Comparison of ENCODE assay signal across 20 cellular contexts in the genomic region with DNA sequence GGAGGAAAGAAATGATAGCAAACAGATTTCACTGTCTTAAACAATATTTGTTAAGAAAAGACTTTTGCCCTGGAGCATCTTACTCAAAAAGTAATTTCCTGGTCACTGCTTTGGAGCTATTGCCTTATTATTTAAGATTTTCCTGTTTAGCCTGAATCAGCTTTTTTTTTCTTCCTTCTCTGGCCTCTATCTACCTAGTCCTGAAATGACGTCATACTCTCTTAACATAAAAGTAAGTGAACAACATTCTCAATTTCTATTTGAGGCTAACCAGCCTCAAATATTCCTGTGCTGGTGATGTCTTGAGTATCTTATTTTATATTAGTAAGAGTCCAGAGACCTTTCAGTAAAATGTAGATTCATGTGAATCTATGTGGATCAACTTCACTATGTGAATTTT.
DNase-seq lines count a peak whose midpoint lies in the region; ATAC-seq, FAIRE-seq and TF ChIP-seq lines count a peak whose summit lies in the region.
"Had no signal": no experiment of that assay in that cellular context is flagged by ENCODE, and none has a peak within 500 bp of the region (broad histone marks: within the 10 kb centered on the region; RNA-seq: fewer than 3 reads in every experiment).

No MANE protein-coding gene starts in this region.

- no peak overlapping the region for H3K9ac ChIP-seq in PC-3 (ENCODE audit: low read length)
- no peak overlapping the region for H3K9ac ChIP-seq in colonic mucosa (ENCODE audit: low read depth in 2 of 2, low read length in 2 of 2)

- ATAC-seq in A549 (no peak), PC-3 (no peak)

- H3K27ac ChIP-seq in A549: no peak overlapping the region
- H3K27ac ChIP-seq in HEK293 (ENCODE audit: extremely low read depth, low read depth, low read length): no peak overlapping the region
- H3K27ac ChIP-seq in PC-3 (ENCODE audit: low read length): no peak overlapping the region
- H3K27ac ChIP-seq in colonic mucosa: no peak overlapping the region

- no peaks in the 10 kb centered on the region for H4K20me1 ChIP-seq in PC-3 (ENCODE audit: low read length)

- WGBS in A549 (ENCODE audit: missing lambda C conversion rate): 88% methylated on average over 1 of the region's 1 CpG

- CTCF ChIA-PET in A549 (lab: Yijun Ruan, JAX): no interaction called here
- CTCF ChIA-PET in HEK293 (lab: Yijun Ruan, JAX): no interaction called here
- CTCF ChIA-PET in PC-3 (lab: Charles Lee): no interaction called here

- no peaks in the 10 kb centered on the region for H3K9me2 ChIP-seq in PC-3 (replicated peaks; ENCODE audit: low read length)

- no peaks in the 10 kb centered on the region for H3K27me3 ChIP-seq in PC-3 (ENCODE audit: low read length)
- no peaks in the 10 kb centered on the region for H3K27me3 ChIP-seq in bronchial epithelial cell (ENCODE audit: control insufficient read depth, insufficient read depth, low read length)
- H3K27me3 ChIP-seq in colonic mucosa: no peaks in the 10 kb centered on the region

- no peak for DNase-seq in A549 (ENCODE audit: low read depth in 1 of 2, low spot score in 1 of 2)
- peak; percentile 7 for DNase-seq in PC-3
- peak; percentile 27 for DNase-seq in bronchial epithelial cell (ENCODE audit: low read depth)
- DNase-seq in colonic mucosa: no peak
- no peak for DNase-seq in NCI-H2227 (lab: John Stamatoyannopoulos, UW; ENCODE audit: unreplicated experiment)
- DNase-seq in NCI-H1417 (lab: John Stamatoyannopoulos, UW): no peak
- DNase-seq in GM19238 (ENCODE audit: insufficient read length, low spot score): no peak
- DNase-seq: 8988T; Calu3; CD4-positive, alpha-beta memory T cell; COR-L47; DMS53; DMS79 treated with DMSO at 0.1 percent for 48 hours; GF-D8; GOT3 had no signal

- TF ChIP-seq EP300 in A549 (IDR thresholded peaks at IDR 0.05): no peak

- no peak for TF ChIP-seq POLR2A in A549 (IDR thresholded peaks at IDR 0.05; ENCODE audit: low read length)

- no peaks in the 10 kb centered on the region for H3F3A ChIP-seq in PC-3 (ENCODE audit: low read length, unreplicated experiment)

- POLR2A ChIA-PET in A549 (lab: Yijun Ruan, JAX): no interaction called here
- POLR2A ChIA-PET in HEK293 (lab: Yijun Ruan, JAX): no interaction called here
- POLR2A ChIA-PET in PC-3 (lab: Charles Lee; ENCODE audit: unreplicated experiment): no interaction called here

- H3K79me2 ChIP-seq in PC-3 (ENCODE audit: low read length): no peaks in the 10 kb centered on the region

- no peak for TF ChIP-seq CTCF in A549 (IDR thresholded peaks at IDR 0.05)
- no peak for TF ChIP-seq CTCF in HEK293 (tag by site-specific recombination; IDR thresholded peaks at IDR 0.05)
- no peak for TF ChIP-seq CTCF in PC-3 (conservative IDR thresholded peaks at IDR 0.05; ENCODE audit: low read depth, low read length)
- TF ChIP-seq CTCF in bronchial epithelial cell (IDR thresholded peaks at IDR 0.05; ENCODE audit: insufficient read depth, low read length, severe bottlenecking): no peak
- TF ChIP-seq CTCF in colonic mucosa (IDR thresholded peaks at IDR 0.05): no peak

- H3K36me3 ChIP-seq in HEK293 (ENCODE audit: control insufficient read depth in 2 of 2, insufficient read depth in 1 of 2, low read length in 2 of 2): no peaks in the 10 kb centered on the region
- H3K36me3 ChIP-seq in PC-3 (ENCODE audit: low read depth, low read length): no peaks in the 10 kb centered on the region
- H3K36me3 ChIP-seq in bronchial epithelial cell (ENCODE audit: control insufficient read depth, insufficient read depth, low read length): no peaks in the 10 kb centered on the region
- no peaks in the 10 kb centered on the region for H3K36me3 ChIP-seq in colonic mucosa
- H3K36me3 ChIP-seq: HAP-1 had no signal

- intact Hi-C loops in PC-3 (cut with micrococcal nuclease) (no loop called here), colonic mucosa (cut with DNase I) (no loop called here)

- TF ChIP-seq RAD21 in A549 (conservative IDR thresholded peaks at IDR 0.05 in 1 of 2, IDR thresholded peaks at IDR 0.05 in 1 of 2): no peak

- FAIRE-seq in A549 (lab: Jason Lieb, UNC) (no peak), bronchial epithelial cell (lab: Jason Lieb, UNC) (no peak)
- FAIRE-seq: GM12892, GM19239, H54 had no signal

- no TSS peak for BruUV-seq in PC-3 (replicated peaks; lab: Mats Ljungman, UMichigan)

- no peak overlapping the region for H2AFZ ChIP-seq in PC-3 (ENCODE audit: low read length)

- H3K9me3 ChIP-seq in A549 (peaks cover 2% of the 10 kb centered on the region; the same call in 1 of the 3 replicates), HEK293 (ENCODE audit: control insufficient read depth, insufficient read depth, low read depth, low read length) (no peaks in the 10 kb centered on the region), PC-3 (ENCODE audit: low read length) (no peaks in the 10 kb centered on the region), colonic mucosa (no peaks in the 10 kb centered on the region)
- H3K9me3 ChIP-seq: HAP-1 had no signal

- no peaks in the 10 kb centered on the region for H3K4me1 ChIP-seq in A549
- no peaks in the 10 kb centered on the region for H3K4me1 ChIP-seq in HEK293 (ENCODE audit: control insufficient read depth, insufficient read depth, low read length)
- H3K4me1 ChIP-seq in PC-3 (ENCODE audit: insufficient read depth, low read length): no peaks in the 10 kb centered on the region
- no peaks in the 10 kb centered on the region for H3K4me1 ChIP-seq in colonic mucosa
- H3K4me1 ChIP-seq: HAP-1 had no signal

- H3K4me2 ChIP-seq in A549: no peak overlapping the region
- no peak overlapping the region for H3K4me2 ChIP-seq in PC-3 (ENCODE audit: low read length)

- H3K4me3 ChIP-seq in A549 (no peak overlapping the region), HEK293 (ENCODE audit: low read depth, low read length) (no peak overlapping the region), PC-3 (ENCODE audit: low read length) (no peak overlapping the region), bronchial epithelial cell (ENCODE audit: low read depth, low read length) (no peak overlapping the region), colonic mucosa (no peak overlapping the region)
- H3K4me3 ChIP-seq: HAP-1 had no signal

TF ChIP-seq in A549, 52 proteins besides CTCF, POLR2A, EP300 and RAD21:
- TF ChIP-seq MAFK (IDR thresholded peaks at IDR 0.05; ENCODE audit: partially characterized antibody) (peak; percentile 48), KDM5A (IDR thresholded peaks at IDR 0.05) (no peak)

TF ChIP-seq in HEK293, 187 proteins besides CTCF, POLR2A, EP300 and RAD21:
- TF ChIP-seq ATF2 (tag by site-specific recombination; IDR thresholded peaks at IDR 0.05; ENCODE audit: low read depth): peak; percentile 62
- no peak for TF ChIP-seq TCF7L2 (IDR thresholded peaks at IDR 0.05; ENCODE audit: borderline replicate concordance, low read depth, low read length)

Comparison
In these comparisons a context has a peak if more than half of its experiments do, and no peak if none do; other contexts are left out.
1. DNase-seq: peak in PC-3 (single experiment) and bronchial epithelial cell (single experiment); none in A549 (0 of 2), colonic mucosa (single experiment), NCI-H2227 (single experiment), NCI-H1417 (0 of 3) and GM19238 (single experiment).